Comparison of ENCODE assay signal across 9 cellular contexts in the genomic region with DNA sequence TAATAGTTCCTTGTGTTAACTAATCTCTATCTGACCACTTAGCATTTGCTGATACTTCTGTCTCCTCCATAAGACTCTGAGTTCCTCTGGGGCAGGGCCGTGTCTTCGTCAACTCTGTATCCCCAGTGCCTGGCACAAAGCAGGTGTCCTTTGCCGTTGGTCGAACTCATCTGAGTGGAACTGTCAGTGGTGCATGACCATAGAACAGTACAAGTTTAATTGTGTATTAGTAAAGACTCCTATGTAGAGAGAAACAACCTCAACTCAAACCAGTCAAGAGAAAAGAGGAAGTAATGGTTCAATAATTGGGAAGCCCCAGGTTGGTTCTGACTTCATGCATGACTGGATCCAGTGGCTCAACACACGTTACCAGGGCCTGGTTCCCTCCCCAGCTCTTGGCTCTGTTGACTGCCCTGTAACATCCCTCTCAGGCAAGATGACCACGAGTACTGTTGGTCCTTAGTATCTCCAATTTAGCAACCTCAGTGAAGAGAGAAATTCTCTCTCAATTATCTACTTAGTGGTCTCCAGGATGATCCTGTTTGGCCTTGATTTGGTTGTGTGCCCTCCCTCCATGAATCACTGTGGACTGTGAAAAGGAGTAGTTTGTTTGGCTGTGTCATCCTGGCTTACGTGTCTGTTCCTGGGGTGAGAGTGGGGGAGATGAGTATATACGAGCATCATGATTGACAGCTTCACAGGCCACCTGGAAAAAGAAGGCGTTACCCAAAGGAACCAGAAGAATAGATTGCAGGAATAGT. TPM values are rescaled to one million over a fixed set of nuclear protein-coding genes. Genes with fewer than 3 reads are reported as not detected.
DNase-seq lines count a peak whose midpoint lies in the region; ATAC-seq and TF ChIP-seq lines count a peak whose summit lies in the region.
"Had no signal": no experiment of that assay in that cellular context is flagged by ENCODE, and none has a peak within 500 bp of the region (broad histone marks: within the 10 kb centered on the region; RNA-seq: fewer than 3 reads in every experiment).

No MANE protein-coding gene starts in this region.

- H3K9me2 ChIP-seq in SU-DHL-6 (replicated peaks; ENCODE audit: insufficient read depth, low read length): no peaks in the 10 kb centered on the region

- no peaks in the 10 kb centered on the region for H3K36me3 Mint-ChIP-seq in osteocyte (ENCODE audit: unreplicated experiment)

- H3K27me3 Mint-ChIP-seq in osteocyte (ENCODE audit: unreplicated experiment): peaks cover 24% of the 10 kb centered on the region

- peak overlapping the region; percentile 2; the same call in 1 of the 2 replicates for H3K4me3 ChIP-seq in BLaER1
- H3K4me3 ChIP-seq in SU-DHL-6 (ENCODE audit: insufficient read depth, low read length, poor library complexity, severe bottlenecking): no peak overlapping the region
- H3K4me3 ChIP-seq: thoracic aorta had no signal

- no peak overlapping the region for H3K4me3 Mint-ChIP-seq in osteocyte (ENCODE audit: unreplicated experiment)

- H4K20me1 ChIP-seq in BLaER1 (no peaks in the 10 kb centered on the region), SU-DHL-6 (ENCODE audit: low read depth, low read length) (no peaks in the 10 kb centered on the region)

- H3K9ac ChIP-seq in BLaER1 (peak overlapping the region; percentile 73), SU-DHL-6 (ENCODE audit: low read length) (peak overlapping the region; percentile 62)

- peaks cover 22% of the 10 kb centered on the region for H3K9me3 ChIP-seq in BLaER1
- no peaks in the 10 kb centered on the region for H3K9me3 ChIP-seq in SU-DHL-6 (ENCODE audit: insufficient read depth, low read length)
- H3K9me3 ChIP-seq: thoracic aorta had no signal

- peaks cover 97% of the 10 kb centered on the region for H3K4me1 ChIP-seq in BLaER1

- peaks cover 5% of the 10 kb centered on the region for H3K9me3 Mint-ChIP-seq in osteocyte (ENCODE audit: unreplicated experiment)

- H3K4me2 ChIP-seq in BLaER1: peak overlapping the region; percentile 82
- peak overlapping the region; percentile 65 for H3K4me2 ChIP-seq in SU-DHL-6 (ENCODE audit: low read depth, low read length, poor library complexity, severe bottlenecking)

- no peak overlapping the region for H3K27ac Mint-ChIP-seq in osteocyte (ENCODE audit: unreplicated experiment)

- H3K4me1 Mint-ChIP-seq in osteocyte (ENCODE audit: unreplicated experiment): no peaks in the 10 kb centered on the region

- H3K27ac ChIP-seq in BLaER1 (peak overlapping the region; percentile 94), SU-DHL-6 (ENCODE audit: low read depth, low read length) (peak overlapping the region; percentile 99)
- H3K27ac ChIP-seq: thoracic aorta had no signal

- DNase-seq in NCI-H524 (lab: John Stamatoyannopoulos, UW): no peak
- no peak for DNase-seq in NCI-H1436 (lab: John Stamatoyannopoulos, UW)
- no peak for DNase-seq in osteocyte (ENCODE audit: extremely low spot score, unreplicated experiment)
- no peak for DNase-seq in DMS153 (lab: John Stamatoyannopoulos, UW)

- H3K79me2 ChIP-seq in SU-DHL-6 (ENCODE audit: insufficient read depth, low read length): peaks cover 43% of the 10 kb centered on the region

- peaks cover 83% of the 10 kb centered on the region for H3K36me3 ChIP-seq in BLaER1
- H3K36me3 ChIP-seq in SU-DHL-6 (ENCODE audit: low read length): peaks cover 28% of the 10 kb centered on the region
- H3K36me3 ChIP-seq: thoracic aorta had no signal

- peaks cover 68% of the 10 kb centered on the region for H3F3A ChIP-seq in SU-DHL-6 (ENCODE audit: insufficient read depth)

- no peak overlapping the region for H2AFZ ChIP-seq in SU-DHL-6 (ENCODE audit: low read depth, low read length, severe bottlenecking)

- ATAC-seq in GM19351 (IDR thresholded peaks at IDR 0.05; ENCODE audit: unreplicated experiment): peak; percentile 80
- peak; percentile 90 for ATAC-seq in HG03175 (IDR thresholded peaks at IDR 0.05; ENCODE audit: unreplicated experiment)

- H3K27me3 ChIP-seq in BLaER1: no peaks in the 10 kb centered on the region
- no peaks in the 10 kb centered on the region for H3K27me3 ChIP-seq in SU-DHL-6 (ENCODE audit: low read length)

- TF ChIP-seq CTCF in SU-DHL-6 (IDR thresholded peaks at IDR 0.05; ENCODE audit: insufficient read depth, low read length, poor library complexity, severe bottlenecking): no peak
- TF ChIP-seq CTCF in osteocyte (IDR thresholded peaks at IDR 0.05): no peak

RNA-seq across cellular contexts. Expression of a gene that starts 58.5 kb away (rescaled TPM):
- 55.8 and 62.4 TPM in 2 replicates for total RNA-seq in osteocyte
